Comparison of ENCODE assay signal across 27 cellular contexts in genomic region chr13:111897846-111898215, GRCh38.
DNase-seq lines count a peak whose midpoint lies in the region; ATAC-seq, FAIRE-seq and TF ChIP-seq lines count a peak whose summit lies in the region.
"Had no signal": no experiment of that assay in that cellular context is flagged by ENCODE, and none has a peak within 500 bp of the region (broad histone marks: within the 10 kb centered on the region; RNA-seq: fewer than 3 reads in every experiment).

No MANE protein-coding gene starts in this region.

- H3K27me3 ChIP-seq in H7 (ENCODE audit: control insufficient read depth, insufficient read depth, low read length): peaks cover 13% of the 10 kb centered on the region
- H3K27me3 ChIP-seq: MG63, SJCRH30 had no signal

- H3K36me3 Mint-ChIP-seq in activated CD8-positive, alpha-beta memory T cell treated with anti-CD3 and anti-CD28 coated beads, Interleukin-2, amount 10 ng/mL, durations not matched to agents 7 days and 5 days: no peaks in the 10 kb centered on the region
- H3K36me3 Mint-ChIP-seq in neural crest cell (ENCODE audit: low read depth): no peaks in the 10 kb centered on the region

- peaks cover 3% of the 10 kb centered on the region for H3K27me3 Mint-ChIP-seq in activated CD8-positive, alpha-beta memory T cell treated with anti-CD3 and anti-CD28 coated beads, Interleukin-2, amount 10 ng/mL, durations not matched to agents 7 days and 5 days
- H3K27me3 Mint-ChIP-seq in neural crest cell (ENCODE audit: low read depth): no peaks in the 10 kb centered on the region

- H3K27ac Mint-ChIP-seq in activated CD8-positive, alpha-beta memory T cell treated with anti-CD3 and anti-CD28 coated beads, Interleukin-2, amount 10 ng/mL, durations not matched to agents 7 days and 5 days: no peak overlapping the region
- peak overlapping the region; percentile 90 for H3K27ac Mint-ChIP-seq in neural crest cell (ENCODE audit: unreplicated experiment)
- H3K27ac Mint-ChIP-seq: B cell had no signal

- intact Hi-C loops in sciatic nerve (cut with DNase I): no loop called here

- TF ChIP-seq CTCF in neural crest cell (conservative IDR thresholded peaks at IDR 0.05): no peak
- no peak for TF ChIP-seq CTCF in D721Med (IDR thresholded peaks at IDR 0.05; ENCODE audit: insufficient read depth, missing control alignments)

- peak; percentile 14 for DNase-seq in activated CD8-positive, alpha-beta memory T cell treated with anti-CD3 and anti-CD28 coated beads, Interleukin-2, amount 10 ng/mL, durations not matched to agents 7 days and 5 days
- DNase-seq in activated CD8-positive, alpha-beta memory T cell treated with anti-CD3 and anti-CD28 coated beads, Interleukin-2, amount 50 U/mL, for 4 hours: no peak
- peak; percentile 32 for DNase-seq in H7
- no peak for DNase-seq in neural crest cell (ENCODE audit: low read depth, low spot score)
- peak; percentile 10 for DNase-seq in sciatic nerve (ENCODE audit: low spot score)
- DNase-seq in D721Med (ENCODE audit: insufficient read length, low spot score): no peak
- DNase-seq in NOMO-1 (lab: John Stamatoyannopoulos, UW; ENCODE audit: unreplicated experiment in 2 of 2): no peak
- DNase-seq in T1000 (lab: John Stamatoyannopoulos, UW): no peak
- DNase-seq: Calu3; DMS153; DND-41; IMR-90; KG1; MG63; NCI-H1105 treated with DMSO at 0.1 percent for 48 hours; NCI-H146; NCI-H1930; NCI-H2107; NCI-H524 treated with DMSO at 0.1 percent for 48 hours; NCI-H774; NK-92 treated with Interleukin-12 subunit alpha and Interleukin-12 subunit beta, amount 100 ng/mL, for 24 hours; PC-9; SJCRH30 had no signal

- H3K4me1 Mint-ChIP-seq in activated CD8-positive, alpha-beta memory T cell treated with anti-CD3 and anti-CD28 coated beads, Interleukin-2, amount 10 ng/mL, durations not matched to agents 7 days and 5 days: no peaks in the 10 kb centered on the region
- peaks cover 64% of the 10 kb centered on the region for H3K4me1 Mint-ChIP-seq in neural crest cell
- H3K4me1 Mint-ChIP-seq: B cell had no signal

- no peak overlapping the region for H3K4me3 Mint-ChIP-seq in activated CD8-positive, alpha-beta memory T cell treated with anti-CD3 and anti-CD28 coated beads, Interleukin-2, amount 10 ng/mL, durations not matched to agents 7 days and 5 days
- H3K4me3 Mint-ChIP-seq in neural crest cell: no peak overlapping the region
- H3K4me3 Mint-ChIP-seq: B cell had no signal

- CTCF ChIA-PET in activated CD8-positive, alpha-beta memory T cell treated with anti-CD3 and anti-CD28 coated beads, Interleukin-2, amount 10 ng/mL, durations not matched to agents 7 days and 5 days (lab: Charles Lee): no interaction called here

- no peak for ATAC-seq in activated CD8-positive, alpha-beta memory T cell treated with anti-CD3 and anti-CD28 coated beads, Interleukin-2, amount 10 ng/mL, durations not matched to agents 7 days and 5 days
- no peak for ATAC-seq in sciatic nerve
- ATAC-seq: Right ventricle myocardium inferior had no signal

- H3K4me3 ChIP-seq in H7 (ENCODE audit: insufficient read depth, low read depth, low read length): no peak overlapping the region
- H3K4me3 ChIP-seq: MG63, PC-9, SJCRH30 had no signal

- no peak for FAIRE-seq in D721Med (lab: Jason Lieb, UNC)
- FAIRE-seq: GM12892, GM19239 had no signal

- H3K9me3 Mint-ChIP-seq in activated CD8-positive, alpha-beta memory T cell treated with anti-CD3 and anti-CD28 coated beads, Interleukin-2, amount 10 ng/mL, durations not matched to agents 7 days and 5 days (ENCODE audit: low read depth): no peaks in the 10 kb centered on the region
- no peaks in the 10 kb centered on the region for H3K9me3 Mint-ChIP-seq in neural crest cell

- H3K36me3 ChIP-seq in H7 (replicated peaks; ENCODE audit: control insufficient read depth, insufficient read depth, low read length): no peaks in the 10 kb centered on the region
- H3K36me3 ChIP-seq: MG63, SJCRH30 had no signal

Comparison
In these comparisons a context has a peak if more than half of its experiments do, and no peak if none do; other contexts are left out.
1. DNase-seq: peak in activated CD8-positive, alpha-beta memory T cell treated with anti-CD3 and anti-CD28 coated beads, Interleukin-2, amount 10 ng/mL, durations not matched to agents 7 days and 5 days (single experiment), H7 (single experiment) and sciatic nerve (single experiment); none in activated CD8-positive, alpha-beta memory T cell treated with anti-CD3 and anti-CD28 coated beads, Interleukin-2, amount 50 U/mL, for 4 hours (single experiment), neural crest cell (single experiment), D721Med (single experiment), NOMO-1 (0 of 2) and T1000 (single experiment).